In genomic region chr6:163415176-163415619, GRCh38 we compare ENCODE assay signal across 1 cellular context.
TF ChIP-seq lines count a peak whose summit lies in the region.

No MANE protein-coding gene starts in this region.

TF ChIP-seq in GM12878, 131 proteins besides CTCF, POLR2A, EP300 and RAD21 (continued from another document):
- no peak for TF ChIP-seq CEBPZ (IDR thresholded peaks at IDR 0.05; ENCODE audit: low read depth, low read length)
- TF ChIP-seq ZSCAN29 (IDR thresholded peaks at IDR 0.05): no peak
- no peak for TF ChIP-seq IRF3 (IDR thresholded peaks at IDR 0.05)
- no peak for TF ChIP-seq E4F1 (IDR thresholded peaks at IDR 0.05; ENCODE audit: borderline replicate concordance, partially characterized antibody)
- TF ChIP-seq ZNF384 (IDR thresholded peaks at IDR 0.05; ENCODE audit: borderline replicate concordance, low read depth, low read length): no peak
- TF ChIP-seq USF2 (IDR thresholded peaks at IDR 0.05; ENCODE audit: borderline replicate concordance, low read depth, low read length): no peak
- no peak for TF ChIP-seq SUPT20H (IDR thresholded peaks at IDR 0.05; ENCODE audit: borderline replicate concordance, control insufficient read depth, low read depth, low read length)
- no peak for TF ChIP-seq IRF4 (IDR thresholded peaks at IDR 0.05; ENCODE audit: low read depth, low read length)
